In the genomic region with DNA sequence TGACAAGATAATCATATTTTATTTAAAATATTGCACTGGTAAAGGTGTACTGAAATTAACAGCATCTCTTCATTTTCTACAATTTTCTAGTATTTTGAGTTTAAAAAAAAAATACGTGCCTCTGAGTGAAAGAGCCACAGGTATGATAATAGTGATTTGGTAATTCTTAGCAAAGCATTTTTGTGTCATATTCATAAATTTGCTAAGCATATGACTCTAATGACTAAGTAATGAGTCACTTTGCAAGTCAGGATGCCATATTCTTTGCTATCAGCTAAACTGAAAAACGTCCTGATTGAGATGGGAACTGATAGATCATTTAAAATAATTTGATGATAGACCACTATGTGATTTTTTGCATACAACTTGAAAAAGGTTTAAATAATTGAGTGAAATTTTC, we compare ENCODE assay signal across 2 cellular contexts.
TF ChIP-seq lines count a peak whose summit lies in the region.

No MANE protein-coding gene starts in this region.

TF ChIP-seq in SK-N-SH, 30 proteins besides CTCF, POLR2A, EP300 and RAD21 (continued from another document):
- TF ChIP-seq TCF12 (IDR thresholded peaks at IDR 0.05), result peak; percentile 52; the same call in 1 of the 2 replicates
- peak; percentile 58 for TF ChIP-seq JUND (IDR thresholded peaks at IDR 0.05)
- TF ChIP-seq, protein P1, sequence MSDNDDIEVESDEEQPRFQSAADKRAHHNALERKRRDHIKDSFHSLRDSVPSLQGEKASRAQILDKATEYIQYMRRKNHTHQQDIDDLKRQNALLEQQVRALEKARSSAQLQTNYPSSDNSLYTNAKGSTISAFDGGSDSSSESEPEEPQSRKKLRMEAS (IDR thresholded peaks at IDR 0.05; ENCODE audit: low read depth), result peak; percentile 23; the same call in 1 of the 2 replicates
TF ChIP-seq in SK-N-SH: peak in this region for 5.

TF ChIP-seq in SK-N-SH treated with all-trans-retinoic acid at 6 μM for 48 hours, 23 proteins besides CTCF, POLR2A, EP300 and RAD21 (continued from another document):
- TF ChIP-seq ZNF8 (CRISPR knock-in tag; IDR thresholded peaks at IDR 0.05), result no peak
- TF ChIP-seq ZFP30 (CRISPR knock-in tag; IDR thresholded peaks at IDR 0.05), result no peak
- no peak for TF ChIP-seq BACH2 (CRISPR knock-in tag; IDR thresholded peaks at IDR 0.05; ENCODE audit: borderline replicate concordance)
- TF ChIP-seq PPARA (CRISPR knock-in tag; IDR thresholded peaks at IDR 0.05; ENCODE audit: borderline replicate concordance), result no peak
- TF ChIP-seq ZFP3 (CRISPR knock-in tag; IDR thresholded peaks at IDR 0.05), result no peak
- TF ChIP-seq ISL1 (CRISPR knock-in tag; IDR thresholded peaks at IDR 0.05), result no peak
- no peak for TF ChIP-seq SNAI2 (CRISPR knock-in tag; IDR thresholded peaks at IDR 0.05)
- no peak for TF ChIP-seq ARNTL (CRISPR knock-in tag; IDR thresholded peaks at IDR 0.05; ENCODE audit: borderline replicate concordance, low read depth)
- no peak for TF ChIP-seq CSDC2 (CRISPR knock-in tag; IDR thresholded peaks at IDR 0.05)
- no peak for TF ChIP-seq ZNF565 (CRISPR knock-in tag; conservative IDR thresholded peaks at IDR 0.05; ENCODE audit: low read depth)
